Comparison of ENCODE assay signal across 1 cellular context in genomic region chr6:121760640-121761213, GRCh38.
TF ChIP-seq lines count a peak whose summit lies in the region.

No MANE protein-coding gene starts in this region.

TF ChIP-seq in HepG2, 621 proteins besides CTCF, POLR2A, EP300 and RAD21 (continued from another document):
- TF ChIP-seq CSRNP1 (CRISPR knock-in tag; IDR thresholded peaks at IDR 0.05) (no peak), ZFYVE20 (CRISPR knock-in tag; IDR thresholded peaks at IDR 0.05; ENCODE audit: borderline replicate concordance, low read depth) (no peak), ZSCAN20 (CRISPR knock-in tag; IDR thresholded peaks at IDR 0.05; ENCODE audit: borderline replicate concordance) (no peak), ZFP37 (CRISPR knock-in tag; IDR thresholded peaks at IDR 0.05; ENCODE audit: borderline replicate concordance) (no peak), ZNF331 (CRISPR knock-in tag; IDR thresholded peaks at IDR 0.05) (no peak), ZNF619 (CRISPR knock-in tag; IDR thresholded peaks at IDR 0.05) (no peak), ZNF530 (CRISPR knock-in tag; IDR thresholded peaks at IDR 0.05; ENCODE audit: low read depth) (no peak), ZBTB40 (IDR thresholded peaks at IDR 0.05) (no peak), ZBTB40 (CRISPR knock-in tag; IDR thresholded peaks at IDR 0.05) (no peak), KDM5B (CRISPR knock-in tag; IDR thresholded peaks at IDR 0.05; ENCODE audit: borderline replicate concordance) (no peak), ZHX1 (CRISPR knock-in tag; IDR thresholded peaks at IDR 0.05; ENCODE audit: low read depth) (no peak), LRRFIP1 (CRISPR knock-in tag; conservative IDR thresholded peaks at IDR 0.05) (no peak), HNRNPLL (IDR thresholded peaks at IDR 0.05; ENCODE audit: low read depth, low read length, poor library complexity, severe bottlenecking) (no peak), SP5 (CRISPR knock-in tag; IDR thresholded peaks at IDR 0.05; ENCODE audit: borderline replicate concordance, low read depth) (no peak)
